11 cellular contexts compared by ENCODE assay signal in genomic region chr7:131076032-131076431, GRCh38.
DNase-seq lines count a peak whose midpoint lies in the region; ATAC-seq lines count a peak whose summit lies in the region.
"Had no signal": no experiment of that assay in that cellular context is flagged by ENCODE, and none has a peak within 500 bp of the region (broad histone marks: within the 10 kb centered on the region; RNA-seq: fewer than 3 reads in every experiment).

No MANE protein-coding gene starts in this region.

- H3K36me3 Mint-ChIP-seq in activated T-cell treated with anti-CD3 and anti-CD28 coated beads, Interleukin-2, amount 50 U/mL, for 72 hours (ENCODE audit: insufficient read depth in 2 of 2) = peaks cover 8 to 14% of the 10 kb centered on the region in 2 donors
- H3K36me3 Mint-ChIP-seq in activated naive CD8-positive, alpha-beta T cell treated with anti-CD3 and anti-CD28 coated beads for 36 hours = peaks cover 36% of the 10 kb centered on the region
- no peaks in the 10 kb centered on the region for H3K36me3 Mint-ChIP-seq in immature natural killer cell

- peak overlapping the region in 1 of 2 donors; percentile 79 for H3K4me3 Mint-ChIP-seq in activated T-cell treated with anti-CD3 and anti-CD28 coated beads, Interleukin-2, amount 50 U/mL, for 72 hours
- no peak overlapping the region for H3K4me3 Mint-ChIP-seq in activated naive CD8-positive, alpha-beta T cell treated with anti-CD3 and anti-CD28 coated beads for 36 hours
- peak overlapping the region in 3 of 5 donors; percentile 1 to 40 (median 1) for H3K4me3 Mint-ChIP-seq in immature natural killer cell
- H3K4me3 Mint-ChIP-seq: activated naive CD4-positive, alpha-beta T cell treated with anti-CD3 and anti-CD28 coated beads, Interleukin-2, amount 10 ng/mL, durations not matched to agents 7 days and 5 days had no signal

- no peaks in the 10 kb centered on the region for H3K27me3 Mint-ChIP-seq in activated T-cell treated with anti-CD3 and anti-CD28 coated beads, Interleukin-2, amount 50 U/mL, for 72 hours (ENCODE audit: low read depth)
- H3K27me3 Mint-ChIP-seq in activated naive CD8-positive, alpha-beta T cell treated with anti-CD3 and anti-CD28 coated beads for 36 hours = no peaks in the 10 kb centered on the region
- H3K27me3 Mint-ChIP-seq in immature natural killer cell (ENCODE audit: low read depth in 3 of 3) = peaks cover 26 to 38% (median 30%) of the 10 kb centered on the region in 3 donors
- H3K27me3 Mint-ChIP-seq: activated naive CD4-positive, alpha-beta T cell treated with anti-CD3 and anti-CD28 coated beads, Interleukin-2, amount 10 ng/mL, durations not matched to agents 7 days and 5 days had no signal

- peak overlapping the region; percentile 88 for H3K27ac Mint-ChIP-seq in activated T-cell treated with anti-CD3 and anti-CD28 coated beads, Interleukin-2, amount 50 U/mL, for 72 hours
- peak overlapping the region; percentile 26 for H3K27ac Mint-ChIP-seq in activated naive CD8-positive, alpha-beta T cell treated with anti-CD3 and anti-CD28 coated beads for 36 hours
- H3K27ac Mint-ChIP-seq in immature natural killer cell = peak overlapping the region in 5 of 6 donors; percentile 1 to 66 (median 16)

- peaks cover 24% of the 10 kb centered on the region for H3K4me1 Mint-ChIP-seq in activated T-cell treated with anti-CD3 and anti-CD28 coated beads, Interleukin-2, amount 50 U/mL, for 72 hours (ENCODE audit: low read depth)
- peaks cover 42% of the 10 kb centered on the region for H3K4me1 Mint-ChIP-seq in activated naive CD8-positive, alpha-beta T cell treated with anti-CD3 and anti-CD28 coated beads for 36 hours
- H3K4me1 Mint-ChIP-seq in immature natural killer cell = peaks cover 0 to 53% of the 10 kb centered on the region in 2 donors

- ATAC-seq in activated T-cell treated with anti-CD3 and anti-CD28 coated beads, Interleukin-2, amount 50 U/mL, for 72 hours (replicated peaks in 1 of 2) = peak; percentile 25 to 58
- no peak for ATAC-seq in left lobe of liver

- H3K9me3 Mint-ChIP-seq in activated T-cell treated with anti-CD3 and anti-CD28 coated beads, Interleukin-2, amount 50 U/mL, for 72 hours = no peaks in the 10 kb centered on the region
- no peaks in the 10 kb centered on the region for H3K9me3 Mint-ChIP-seq in activated naive CD8-positive, alpha-beta T cell treated with anti-CD3 and anti-CD28 coated beads for 36 hours
- no peaks in the 10 kb centered on the region for H3K9me3 Mint-ChIP-seq in immature natural killer cell
- H3K9me3 Mint-ChIP-seq: activated naive CD4-positive, alpha-beta T cell treated with anti-CD3 and anti-CD28 coated beads, Interleukin-2, amount 10 ng/mL, durations not matched to agents 7 days and 5 days had no signal

- DNase-seq in activated T-cell treated with anti-CD3 and anti-CD28 coated beads, Interleukin-2, amount 50 U/mL, for 72 hours = no peak
- DNase-seq in activated T-cell treated with anti-CD3 and anti-CD28 coated beads, Interleukin-2, amount 50 U/mL, for 48 hours = no peak
- no peak for DNase-seq in activated naive CD8-positive, alpha-beta T cell treated with anti-CD3 and anti-CD28 coated beads for 36 hours
- no peak for DNase-seq in immature natural killer cell
- peak; percentile 7 for DNase-seq in ureter (ENCODE audit: low spot score)
- no peak for DNase-seq in hippocampal formation (lab: John Stamatoyannopoulos, UW)
- DNase-seq in left lobe of liver (ENCODE audit: low spot score) = no peak
- no peak for DNase-seq in stimulated activated CD4-positive, alpha-beta T cell treated with anti-CD3 and anti-CD28 coated beads, Interleukin-12 subunit alpha, Interleukin-12 subunit beta, amount 100 ng/mL, for 4 hours
- DNase-seq: activated naive CD4-positive, alpha-beta T cell treated with anti-CD3 and anti-CD28 coated beads, Interleukin-2, amount 10 ng/mL, durations not matched to agents 7 days and 5 days; kidney glomerular epithelial cell; NCI-H187 treated with DMSO at 0.1 percent for 48 hours had no signal

Comparison
In these comparisons a context has a peak if more than half of its experiments do, and no peak if none do; other contexts are left out.
1. H3K27ac Mint-ChIP-seq: peak in every context shown above with its lines; median percentile 88 in activated T-cell treated with anti-CD3 and anti-CD28 coated beads, Interleukin-2, amount 50 U/mL, for 72 hours; 26 in activated naive CD8-positive, alpha-beta T cell treated with anti-CD3 and anti-CD28 coated beads for 36 hours; 16 in immature natural killer cell.